Comparison of ENCODE assay signal across 1 cellular context in genomic region chr12:132517013-132517739, GRCh38.
TF ChIP-seq lines count a peak whose summit lies in the region.

No MANE protein-coding gene starts in this region.

TF ChIP-seq in H1, 55 proteins besides CTCF, POLR2A, EP300 and RAD21:
- TF ChIP-seq CBX8 (IDR thresholded peaks at IDR 0.05; ENCODE audit: borderline replicate concordance, low read depth, low read length), result no peak
- TF ChIP-seq TAF1 (IDR thresholded peaks at IDR 0.05; ENCODE audit: low read depth, low read length), result no peak
- TF ChIP-seq BACH1 (IDR thresholded peaks at IDR 0.05; ENCODE audit: low read length), result no peak
- no peak for TF ChIP-seq SIX5 (IDR thresholded peaks at IDR 0.05; ENCODE audit: low read depth, low read length)
- TF ChIP-seq SP1 (IDR thresholded peaks at IDR 0.05; ENCODE audit: low read depth, low read length), result no peak
- no peak for TF ChIP-seq TAF7 (optimal IDR thresholded peaks at IDR 0.05; ENCODE audit: borderline replicate concordance, low read depth, low read length)
- no peak for TF ChIP-seq USF2 (IDR thresholded peaks at IDR 0.05; ENCODE audit: low read length)
- no peak for TF ChIP-seq ZNF274 (IDR thresholded peaks at IDR 0.05; ENCODE audit: borderline replicate concordance, extremely low read depth, low read length)
- TF ChIP-seq CHD7 (IDR thresholded peaks at IDR 0.05; ENCODE audit: insufficient replicate concordance, low read length), result no peak
- no peak for TF ChIP-seq CBX5 (IDR thresholded peaks at IDR 0.05; ENCODE audit: low read depth, low read length)
- TF ChIP-seq PHF8 (conservative IDR thresholded peaks at IDR 0.05; ENCODE audit: low read depth, low read length), result no peak
- no peak for TF ChIP-seq E2F6 (IDR thresholded peaks at IDR 0.05)
- TF ChIP-seq GTF2F1 (IDR thresholded peaks at IDR 0.05; ENCODE audit: borderline replicate concordance, low read depth, low read length), result no peak
- no peak for TF ChIP-seq KDM1A (IDR thresholded peaks at IDR 0.05; ENCODE audit: borderline replicate concordance, low read length)
- TF ChIP-seq RXRA (IDR thresholded peaks at IDR 0.05; ENCODE audit: insufficient read depth, low read depth, low read length), result no peak
- TF ChIP-seq SIRT6 (IDR thresholded peaks at IDR 0.05; ENCODE audit: low read length), result no peak
- no peak for TF ChIP-seq RNF2 (IDR thresholded peaks at IDR 0.05; ENCODE audit: borderline replicate concordance, low read depth, low read length, missing control alignments, poor library complexity, severe bottlenecking)
- no peak for TF ChIP-seq TCF12 (IDR thresholded peaks at IDR 0.05; ENCODE audit: low read depth, low read length)
- TF ChIP-seq TEAD4 (IDR thresholded peaks at IDR 0.05; ENCODE audit: low read depth, low read length), result no peak
